Comparison of ENCODE assay signal across 1 cellular context in the genomic region with DNA sequence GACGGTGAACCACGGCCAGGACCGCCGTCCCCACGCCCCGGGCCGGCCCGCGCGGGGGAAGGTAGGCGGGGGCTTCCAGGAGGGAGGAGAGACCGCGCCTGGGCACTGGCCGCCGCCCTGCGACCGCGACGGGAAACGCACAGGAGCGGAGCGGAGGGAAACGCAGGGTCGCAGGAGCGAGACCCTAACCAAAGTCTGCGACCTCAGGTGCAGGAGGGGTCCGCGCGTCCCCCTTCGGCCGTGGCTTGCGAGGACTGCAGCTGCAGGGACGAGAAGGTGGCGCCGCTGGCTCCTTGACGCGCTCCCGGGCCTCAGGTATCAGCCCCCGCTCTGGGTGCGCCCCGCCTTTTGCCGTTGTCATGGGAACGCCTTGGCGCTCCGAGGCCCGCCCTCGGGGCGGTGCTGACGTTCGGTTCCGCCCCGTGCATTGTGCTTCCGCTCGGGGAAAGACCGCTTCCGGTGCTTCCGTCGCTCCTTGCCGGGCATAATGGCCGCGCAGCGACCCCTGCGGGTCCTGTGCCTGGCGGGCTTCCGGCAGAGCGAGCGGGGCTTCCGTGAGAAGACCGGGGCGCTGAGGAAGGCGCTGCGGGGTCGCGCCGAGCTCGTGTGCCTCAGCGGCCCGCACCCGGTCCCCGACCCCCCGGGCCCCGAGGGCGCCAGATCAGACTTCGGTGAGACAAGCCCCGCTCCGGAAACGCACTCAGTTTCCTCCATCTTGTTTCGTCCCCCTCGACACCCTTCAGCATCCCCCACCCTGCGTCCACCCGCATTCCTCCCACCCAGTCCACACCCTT.
TF ChIP-seq lines count a peak whose summit lies in the region.

A gene (plus strand): TSS at position 462 of the 794 bp plus-strand sequence. CDS start 26 bp downstream, at position 488.

TF ChIP-seq in H1, 55 proteins besides CTCF, POLR2A, EP300 and RAD21 (continued from another document):
- TF ChIP-seq MAFK (IDR thresholded peaks at IDR 0.05; ENCODE audit: low read depth, low read length) (no peak), KDM4A (IDR thresholded peaks at IDR 0.05; ENCODE audit: low read depth, low read length, severe bottlenecking) (peak; percentile 87), BCL11A (IDR thresholded peaks at IDR 0.05; ENCODE audit: low read depth in 2 of 2, low read length in 2 of 2) (no peak), HDAC6 (IDR thresholded peaks at IDR 0.05; ENCODE audit: low read depth, low read length) (no peak), SRF (IDR thresholded peaks at IDR 0.05; ENCODE audit: low read depth, low read length) (no peak), CHD1 (IDR thresholded peaks at IDR 0.05; ENCODE audit: low read depth, low read length) (no peak), POU5F1 (IDR thresholded peaks at IDR 0.05; ENCODE audit: low read depth, low read length) (no peak), BACH1 (IDR thresholded peaks at IDR 0.05; ENCODE audit: low read length) (no peak), CHD2 (IDR thresholded peaks at IDR 0.05; ENCODE audit: low read length) (no peak), ASH2L (IDR thresholded peaks at IDR 0.05; ENCODE audit: low read length) (peak; percentile 78), TAF1 (IDR thresholded peaks at IDR 0.05; ENCODE audit: low read depth, low read length) (peak; percentile 90), TEAD4 (IDR thresholded peaks at IDR 0.05; ENCODE audit: low read depth, low read length) (no peak), KDM1A (IDR thresholded peaks at IDR 0.05; ENCODE audit: borderline replicate concordance, low read length) (no peak), RBBP5 (IDR thresholded peaks at IDR 0.05; ENCODE audit: borderline replicate concordance, low read depth, low read length) (peak; percentile 88; the same call in 1 of the 2 replicates), CBX5 (IDR thresholded peaks at IDR 0.05; ENCODE audit: low read depth, low read length) (no peak), RNF2 (IDR thresholded peaks at IDR 0.05; ENCODE audit: borderline replicate concordance, low read depth, low read length, missing control alignments, poor library complexity, severe bottlenecking) (no peak), SIN3A (conservative IDR thresholded peaks at IDR 0.05 in 1 of 2, IDR thresholded peaks at IDR 0.05 in 1 of 2; ENCODE audit: low read depth in 1 of 2, low read length in 2 of 2) (peak; percentile 68 to 92; a peak in 2 of 4 replicates), JUND (IDR thresholded peaks at IDR 0.05; ENCODE audit: low read length) (no peak), SUZ12 (IDR thresholded peaks at IDR 0.05; ENCODE audit: low read length) (0 out of 2 replicates have a peak, but pooled peaks have one; percentile 25), CBX8 (IDR thresholded peaks at IDR 0.05; ENCODE audit: borderline replicate concordance, low read depth, low read length) (no peak), FOSL1 (IDR thresholded peaks at IDR 0.05; ENCODE audit: insufficient read depth, low read depth, low read length) (no peak), SIX5 (IDR thresholded peaks at IDR 0.05; ENCODE audit: low read depth, low read length) (peak; percentile 27; the same call in 1 of the 2 replicates), RFX5 (IDR thresholded peaks at IDR 0.05; ENCODE audit: borderline replicate concordance, low read depth, low read length) (no peak), SIRT6 (IDR thresholded peaks at IDR 0.05; ENCODE audit: low read length) (no peak), JUN (IDR thresholded peaks at IDR 0.05; ENCODE audit: low read depth, low read length) (no peak), ZNF274 (IDR thresholded peaks at IDR 0.05; ENCODE audit: borderline replicate concordance, extremely low read depth, low read length) (no peak), GTF2F1 (IDR thresholded peaks at IDR 0.05; ENCODE audit: borderline replicate concordance, low read depth, low read length) (peak; percentile 80; the same call in 1 of the 2 replicates), SP2 (IDR thresholded peaks at IDR 0.05; ENCODE audit: low read length) (no peak), SP4 (IDR thresholded peaks at IDR 0.05; ENCODE audit: low read length) (no peak), CREB1 (IDR thresholded peaks at IDR 0.05) (peak; percentile 66), YY1 (IDR thresholded peaks at IDR 0.05; ENCODE audit: low read depth, low read length) (peak; percentile 97), KDM5A (IDR thresholded peaks at IDR 0.05; ENCODE audit: low read length) (peak; percentile 75; the same call in 1 of the 2 replicates), NRF1 (IDR thresholded peaks at IDR 0.05; ENCODE audit: low read depth, low read length) (no peak), EGR1 (IDR thresholded peaks at IDR 0.05; ENCODE audit: borderline replicate concordance, low read depth, low read length) (peak; percentile 71), EZH2 (IDR thresholded peaks at IDR 0.05; ENCODE audit: low read depth, low read length, severe bottlenecking) (no peak), TBP (IDR thresholded peaks at IDR 0.05; ENCODE audit: low read depth, low read length) (peak; percentile 69; the same call in 1 of the 2 replicates), TCF12 (IDR thresholded peaks at IDR 0.05; ENCODE audit: low read depth, low read length) (no peak), CEBPB (IDR thresholded peaks at IDR 0.05; ENCODE audit: low read depth, low read length) (no peak), RXRA (IDR thresholded peaks at IDR 0.05; ENCODE audit: insufficient read depth, low read depth, low read length) (no peak), SP1 (IDR thresholded peaks at IDR 0.05; ENCODE audit: low read depth, low read length) (peak; percentile 78; the same call in 1 of the 2 replicates), PHF8 (conservative IDR thresholded peaks at IDR 0.05; ENCODE audit: low read depth, low read length) (peak; percentile 74), BRCA1 (IDR thresholded peaks at IDR 0.05; ENCODE audit: low read depth, low read length) (no peak), POLR2AphosphoS5 (IDR thresholded peaks at IDR 0.05; ENCODE audit: low read depth, low read length) (peak; percentile 81), CTBP2 (IDR thresholded peaks at IDR 0.05; ENCODE audit: borderline replicate concordance, insufficient read depth, insufficient read length, low read length) (no peak), GABPA (IDR thresholded peaks at IDR 0.05; ENCODE audit: borderline replicate concordance, insufficient read depth, low read length) (peak; percentile 97), SAP30 (IDR thresholded peaks at IDR 0.05; ENCODE audit: insufficient read depth, insufficient replicate concordance, low read length) (no peak), TAF7 (optimal IDR thresholded peaks at IDR 0.05; ENCODE audit: borderline replicate concordance, low read depth, low read length) (peak; percentile 69), HDAC2 (IDR thresholded peaks at IDR 0.05; ENCODE audit: borderline replicate concordance in 1 of 2, low read depth in 2 of 2, low read length in 2 of 2) (peak in 1 of 2 experiments; percentile 34; a peak in 1 of 4 replicates)
- TF ChIP-seq, protein P1, sequence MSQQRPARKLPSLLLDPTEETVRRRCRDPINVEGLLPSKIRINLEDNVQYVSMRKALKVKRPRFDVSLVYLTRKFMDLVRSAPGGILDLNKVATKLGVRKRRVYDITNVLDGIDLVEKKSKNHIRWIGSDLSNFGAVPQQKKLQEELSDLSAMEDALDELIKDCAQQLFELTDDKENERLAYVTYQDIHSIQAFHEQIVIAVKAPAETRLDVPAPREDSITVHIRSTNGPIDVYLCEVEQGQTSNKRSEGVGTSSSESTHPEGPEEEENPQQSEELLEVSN (IDR thresholded peaks at IDR 0.05): 0 out of 2 replicates have a peak, but pooled peaks have one; percentile 8
- TF ChIP-seq, protein P2, sequence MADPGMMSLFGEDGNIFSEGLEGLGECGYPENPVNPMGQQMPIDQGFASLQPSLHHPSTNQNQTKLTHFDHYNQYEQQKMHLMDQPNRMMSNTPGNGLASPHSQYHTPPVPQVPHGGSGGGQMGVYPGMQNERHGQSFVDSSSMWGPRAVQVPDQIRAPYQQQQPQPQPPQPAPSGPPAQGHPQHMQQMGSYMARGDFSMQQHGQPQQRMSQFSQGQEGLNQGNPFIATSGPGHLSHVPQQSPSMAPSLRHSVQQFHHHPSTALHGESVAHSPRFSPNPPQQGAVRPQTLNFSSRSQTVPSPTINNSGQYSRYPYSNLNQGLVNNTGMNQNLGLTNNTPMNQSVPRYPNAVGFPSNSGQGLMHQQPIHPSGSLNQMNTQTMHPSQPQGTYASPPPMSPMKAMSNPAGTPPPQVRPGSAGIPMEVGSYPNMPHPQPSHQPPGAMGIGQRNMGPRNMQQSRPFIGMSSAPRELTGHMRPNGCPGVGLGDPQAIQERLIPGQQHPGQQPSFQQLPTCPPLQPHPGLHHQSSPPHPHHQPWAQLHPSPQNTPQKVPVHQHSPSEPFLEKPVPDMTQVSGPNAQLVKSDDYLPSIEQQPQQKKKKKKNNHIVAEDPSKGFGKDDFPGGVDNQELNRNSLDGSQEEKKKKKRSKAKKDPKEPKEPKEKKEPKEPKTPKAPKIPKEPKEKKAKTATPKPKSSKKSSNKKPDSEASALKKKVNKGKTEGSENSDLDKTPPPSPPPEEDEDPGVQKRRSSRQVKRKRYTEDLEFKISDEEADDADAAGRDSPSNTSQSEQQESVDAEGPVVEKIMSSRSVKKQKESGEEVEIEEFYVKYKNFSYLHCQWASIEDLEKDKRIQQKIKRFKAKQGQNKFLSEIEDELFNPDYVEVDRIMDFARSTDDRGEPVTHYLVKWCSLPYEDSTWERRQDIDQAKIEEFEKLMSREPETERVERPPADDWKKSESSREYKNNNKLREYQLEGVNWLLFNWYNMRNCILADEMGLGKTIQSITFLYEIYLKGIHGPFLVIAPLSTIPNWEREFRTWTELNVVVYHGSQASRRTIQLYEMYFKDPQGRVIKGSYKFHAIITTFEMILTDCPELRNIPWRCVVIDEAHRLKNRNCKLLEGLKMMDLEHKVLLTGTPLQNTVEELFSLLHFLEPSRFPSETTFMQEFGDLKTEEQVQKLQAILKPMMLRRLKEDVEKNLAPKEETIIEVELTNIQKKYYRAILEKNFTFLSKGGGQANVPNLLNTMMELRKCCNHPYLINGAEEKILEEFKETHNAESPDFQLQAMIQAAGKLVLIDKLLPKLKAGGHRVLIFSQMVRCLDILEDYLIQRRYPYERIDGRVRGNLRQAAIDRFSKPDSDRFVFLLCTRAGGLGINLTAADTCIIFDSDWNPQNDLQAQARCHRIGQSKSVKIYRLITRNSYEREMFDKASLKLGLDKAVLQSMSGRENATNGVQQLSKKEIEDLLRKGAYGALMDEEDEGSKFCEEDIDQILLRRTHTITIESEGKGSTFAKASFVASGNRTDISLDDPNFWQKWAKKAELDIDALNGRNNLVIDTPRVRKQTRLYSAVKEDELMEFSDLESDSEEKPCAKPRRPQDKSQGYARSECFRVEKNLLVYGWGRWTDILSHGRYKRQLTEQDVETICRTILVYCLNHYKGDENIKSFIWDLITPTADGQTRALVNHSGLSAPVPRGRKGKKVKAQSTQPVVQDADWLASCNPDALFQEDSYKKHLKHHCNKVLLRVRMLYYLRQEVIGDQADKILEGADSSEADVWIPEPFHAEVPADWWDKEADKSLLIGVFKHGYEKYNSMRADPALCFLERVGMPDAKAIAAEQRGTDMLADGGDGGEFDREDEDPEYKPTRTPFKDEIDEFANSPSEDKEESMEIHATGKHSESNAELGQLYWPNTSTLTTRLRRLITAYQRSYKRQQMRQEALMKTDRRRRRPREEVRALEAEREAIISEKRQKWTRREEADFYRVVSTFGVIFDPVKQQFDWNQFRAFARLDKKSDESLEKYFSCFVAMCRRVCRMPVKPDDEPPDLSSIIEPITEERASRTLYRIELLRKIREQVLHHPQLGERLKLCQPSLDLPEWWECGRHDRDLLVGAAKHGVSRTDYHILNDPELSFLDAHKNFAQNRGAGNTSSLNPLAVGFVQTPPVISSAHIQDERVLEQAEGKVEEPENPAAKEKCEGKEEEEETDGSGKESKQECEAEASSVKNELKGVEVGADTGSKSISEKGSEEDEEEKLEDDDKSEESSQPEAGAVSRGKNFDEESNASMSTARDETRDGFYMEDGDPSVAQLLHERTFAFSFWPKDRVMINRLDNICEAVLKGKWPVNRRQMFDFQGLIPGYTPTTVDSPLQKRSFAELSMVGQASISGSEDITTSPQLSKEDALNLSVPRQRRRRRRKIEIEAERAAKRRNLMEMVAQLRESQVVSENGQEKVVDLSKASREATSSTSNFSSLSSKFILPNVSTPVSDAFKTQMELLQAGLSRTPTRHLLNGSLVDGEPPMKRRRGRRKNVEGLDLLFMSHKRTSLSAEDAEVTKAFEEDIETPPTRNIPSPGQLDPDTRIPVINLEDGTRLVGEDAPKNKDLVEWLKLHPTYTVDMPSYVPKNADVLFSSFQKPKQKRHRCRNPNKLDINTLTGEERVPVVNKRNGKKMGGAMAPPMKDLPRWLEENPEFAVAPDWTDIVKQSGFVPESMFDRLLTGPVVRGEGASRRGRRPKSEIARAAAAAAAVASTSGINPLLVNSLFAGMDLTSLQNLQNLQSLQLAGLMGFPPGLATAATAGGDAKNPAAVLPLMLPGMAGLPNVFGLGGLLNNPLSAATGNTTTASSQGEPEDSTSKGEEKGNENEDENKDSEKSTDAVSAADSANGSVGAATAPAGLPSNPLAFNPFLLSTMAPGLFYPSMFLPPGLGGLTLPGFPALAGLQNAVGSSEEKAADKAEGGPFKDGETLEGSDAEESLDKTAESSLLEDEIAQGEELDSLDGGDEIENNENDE (IDR thresholded peaks at IDR 0.05; ENCODE audit: insufficient replicate concordance, low read length): no peak
- TF ChIP-seq, protein P3, sequence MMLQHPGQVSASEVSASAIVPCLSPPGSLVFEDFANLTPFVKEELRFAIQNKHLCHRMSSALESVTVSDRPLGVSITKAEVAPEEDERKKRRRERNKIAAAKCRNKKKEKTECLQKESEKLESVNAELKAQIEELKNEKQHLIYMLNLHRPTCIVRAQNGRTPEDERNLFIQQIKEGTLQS (IDR thresholded peaks at IDR 0.05; ENCODE audit: insufficient read depth, low read depth, low read length): no peak
- TF ChIP-seq, protein P4, sequence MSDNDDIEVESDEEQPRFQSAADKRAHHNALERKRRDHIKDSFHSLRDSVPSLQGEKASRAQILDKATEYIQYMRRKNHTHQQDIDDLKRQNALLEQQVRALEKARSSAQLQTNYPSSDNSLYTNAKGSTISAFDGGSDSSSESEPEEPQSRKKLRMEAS (IDR thresholded peaks at IDR 0.05): no peak
- TF ChIP-seq, protein P5, sequence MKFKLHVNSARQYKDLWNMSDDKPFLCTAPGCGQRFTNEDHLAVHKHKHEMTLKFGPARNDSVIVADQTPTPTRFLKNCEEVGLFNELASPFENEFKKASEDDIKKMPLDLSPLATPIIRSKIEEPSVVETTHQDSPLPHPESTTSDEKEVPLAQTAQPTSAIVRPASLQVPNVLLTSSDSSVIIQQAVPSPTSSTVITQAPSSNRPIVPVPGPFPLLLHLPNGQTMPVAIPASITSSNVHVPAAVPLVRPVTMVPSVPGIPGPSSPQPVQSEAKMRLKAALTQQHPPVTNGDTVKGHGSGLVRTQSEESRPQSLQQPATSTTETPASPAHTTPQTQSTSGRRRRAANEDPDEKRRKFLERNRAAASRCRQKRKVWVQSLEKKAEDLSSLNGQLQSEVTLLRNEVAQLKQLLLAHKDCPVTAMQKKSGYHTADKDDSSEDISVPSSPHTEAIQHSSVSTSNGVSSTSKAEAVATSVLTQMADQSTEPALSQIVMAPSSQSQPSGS (IDR thresholded peaks at IDR 0.05; ENCODE audit: low read length): no peak
- TF ChIP-seq, protein P6, sequence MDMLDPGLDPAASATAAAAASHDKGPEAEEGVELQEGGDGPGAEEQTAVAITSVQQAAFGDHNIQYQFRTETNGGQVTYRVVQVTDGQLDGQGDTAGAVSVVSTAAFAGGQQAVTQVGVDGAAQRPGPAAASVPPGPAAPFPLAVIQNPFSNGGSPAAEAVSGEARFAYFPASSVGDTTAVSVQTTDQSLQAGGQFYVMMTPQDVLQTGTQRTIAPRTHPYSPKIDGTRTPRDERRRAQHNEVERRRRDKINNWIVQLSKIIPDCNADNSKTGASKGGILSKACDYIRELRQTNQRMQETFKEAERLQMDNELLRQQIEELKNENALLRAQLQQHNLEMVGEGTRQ (IDR thresholded peaks at IDR 0.05; ENCODE audit: low read length): no peak
